ENCODE assay signal across 9 cellular contexts in the genomic region with DNA sequence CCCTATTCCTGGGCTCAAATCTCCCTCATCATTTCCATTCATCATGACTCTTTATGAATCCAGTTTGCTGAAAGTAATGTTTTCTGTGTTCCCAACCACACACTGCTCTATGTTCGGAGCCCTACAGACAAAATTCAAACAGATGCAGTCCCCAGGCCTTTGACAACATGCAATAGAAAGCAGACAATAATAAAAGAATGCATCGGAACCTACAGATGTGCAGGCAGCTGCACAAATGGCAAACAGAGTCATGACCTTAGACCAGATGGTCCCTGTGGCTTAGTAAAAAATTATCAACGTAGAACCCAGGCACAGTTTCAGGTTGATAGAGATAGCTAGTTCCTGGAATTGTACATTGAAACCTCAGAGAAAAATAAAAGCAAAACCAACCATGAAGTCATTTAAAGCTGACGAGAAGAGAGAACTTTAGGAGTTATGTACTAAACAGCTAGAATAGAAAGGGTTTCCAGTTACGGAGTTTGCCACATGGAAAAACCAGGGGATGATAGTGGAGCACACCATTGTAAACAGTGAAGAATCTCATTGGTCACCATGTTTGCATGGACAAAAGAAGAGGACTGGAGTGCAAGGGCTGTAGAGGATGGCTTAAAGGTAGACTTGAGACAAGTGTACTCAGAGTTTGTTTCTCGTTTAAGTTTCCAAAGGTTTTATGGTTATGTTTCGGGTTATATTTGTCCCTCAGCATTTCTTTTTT. TPM values are rescaled to one million over a fixed set of nuclear protein-coding genes. Genes with fewer than 3 reads are reported as not detected.
DNase-seq lines count a peak whose midpoint lies in the region; ATAC-seq and TF ChIP-seq lines count a peak whose summit lies in the region.
"Had no signal": no experiment of that assay in that cellular context is flagged by ENCODE, and none has a peak within 500 bp of the region (broad histone marks: within the 10 kb centered on the region; RNA-seq: fewer than 3 reads in every experiment).

No MANE protein-coding gene starts in this region.

- intact Hi-C loops in activated CD4-positive, alpha-beta memory T cell treated with anti-CD3 and anti-CD28 coated beads for 36 hours (cut with micrococcal nuclease), result loop anchor here (1.0 to 5.0 kb wide), 14 partner anchors 23 to 1566 kb away; a partner anchor contains a TSS
- intact Hi-C loops in right cardiac atrium (cut with DNase I) (no loop called here), esophagus squamous epithelium (cut with DNase I) (no loop called here)

- 82% methylated on average over 7 of the region's 7 CpGs for WGBS in right cardiac atrium
- WGBS in esophagus squamous epithelium, 2 donors, result 75 to 78% methylated on average over 7 of the region's 7 CpGs

- POLR2A ChIA-PET in activated CD4-positive, alpha-beta memory T cell treated with anti-CD3 and anti-CD28 coated beads for 36 hours (lab: Charles Lee), result interaction anchor here (0.7 to 5.5 kb wide), 18 partner anchors 11 to 608 kb away, joined by 3 to 70 read pairs (median 4); a partner anchor contains a TSS

- no peaks in the 10 kb centered on the region for H3K36me3 ChIP-seq in CD4-positive, CD25-positive, alpha-beta regulatory T cell (ENCODE audit: control insufficient read depth, insufficient read depth, low read length)
- H3K36me3 ChIP-seq in esophagus squamous epithelium, result no peaks in the 10 kb centered on the region
- H3K36me3 ChIP-seq: thoracic aorta had no signal

- no peaks in the 10 kb centered on the region for H3K9me3 ChIP-seq in CD4-positive, CD25-positive, alpha-beta regulatory T cell (ENCODE audit: control insufficient read depth in 2 of 2, low read length in 2 of 2)
- H3K9me3 ChIP-seq in right cardiac atrium (ENCODE audit: control insufficient read depth, low read length), result no peaks in the 10 kb centered on the region
- H3K9me3 ChIP-seq in esophagus squamous epithelium, result no peaks in the 10 kb centered on the region
- H3K9me3 ChIP-seq: thoracic aorta had no signal

- ATAC-seq in CD4-positive, CD25-positive, alpha-beta regulatory T cell (ENCODE audit: low read depth in 2 of 2), result peak; percentile 61 to 66
- ATAC-seq in GM19328 (IDR thresholded peaks at IDR 0.05; ENCODE audit: unreplicated experiment) (peak; percentile 50), HG03039 (IDR thresholded peaks at IDR 0.05; ENCODE audit: unreplicated experiment) (peak; percentile 72), right cardiac atrium (no peak)

- CTCF ChIA-PET in activated CD4-positive, alpha-beta memory T cell treated with anti-CD3 and anti-CD28 coated beads for 36 hours (lab: Charles Lee), result interaction anchor here (0.8 to 5.3 kb wide), 9 partner anchors 23 to 566 kb away, joined by 3 to 47 read pairs (median 4); a partner anchor contains a TSS

- H3K36me3 Mint-ChIP-seq in CD4-positive, CD25-positive, alpha-beta regulatory T cell, result peaks cover 3% of the 10 kb centered on the region
- no peaks in the 10 kb centered on the region for H3K36me3 Mint-ChIP-seq in activated CD4-positive, alpha-beta memory T cell treated with anti-CD3 and anti-CD28 coated beads for 36 hours

- H3K4me1 ChIP-seq in CD4-positive, CD25-positive, alpha-beta regulatory T cell (ENCODE audit: control insufficient read depth, insufficient read depth, low read length, poor library complexity, severe bottlenecking), result peaks cover 70% of the 10 kb centered on the region
- peaks cover 3% of the 10 kb centered on the region for H3K4me1 ChIP-seq in right cardiac atrium (ENCODE audit: control insufficient read depth, insufficient read depth, low read length)
- H3K4me1 ChIP-seq in esophagus squamous epithelium, result peaks cover 0 to 11% (median 7%) of the 10 kb centered on the region in 3 donors

- TF ChIP-seq POLR2A in esophagus squamous epithelium (IDR thresholded peaks at IDR 0.05), result no peak

- H3K27me3 Mint-ChIP-seq in CD4-positive, CD25-positive, alpha-beta regulatory T cell, result peaks cover 4% of the 10 kb centered on the region
- H3K27me3 Mint-ChIP-seq in activated CD4-positive, alpha-beta memory T cell treated with anti-CD3 and anti-CD28 coated beads for 36 hours, result no peaks in the 10 kb centered on the region

- H3K27ac Mint-ChIP-seq in CD4-positive, CD25-positive, alpha-beta regulatory T cell, result peak overlapping the region; percentile 99 to 100 (median 99)
- H3K27ac Mint-ChIP-seq in activated CD4-positive, alpha-beta memory T cell treated with anti-CD3 and anti-CD28 coated beads for 36 hours, result peak overlapping the region; percentile 99

- no peaks in the 10 kb centered on the region for H3K9me3 Mint-ChIP-seq in CD4-positive, CD25-positive, alpha-beta regulatory T cell
- no peaks in the 10 kb centered on the region for H3K9me3 Mint-ChIP-seq in activated CD4-positive, alpha-beta memory T cell treated with anti-CD3 and anti-CD28 coated beads for 36 hours

- H3K4me3 Mint-ChIP-seq in CD4-positive, CD25-positive, alpha-beta regulatory T cell, result peak overlapping the region; percentile 80 to 93 (median 90)
- H3K4me3 Mint-ChIP-seq in activated CD4-positive, alpha-beta memory T cell treated with anti-CD3 and anti-CD28 coated beads for 36 hours, result peak overlapping the region; percentile 82

- H3K27me3 ChIP-seq in CD4-positive, CD25-positive, alpha-beta regulatory T cell (ENCODE audit: control insufficient read depth, insufficient read depth, low read length), result no peaks in the 10 kb centered on the region
- no peaks in the 10 kb centered on the region for H3K27me3 ChIP-seq in right cardiac atrium (ENCODE audit: control insufficient read depth, insufficient read depth)
- H3K27me3 ChIP-seq in esophagus squamous epithelium, result no peaks in the 10 kb centered on the region

- peak overlapping the region; percentile 85 for H3K4me3 ChIP-seq in CD4-positive, CD25-positive, alpha-beta regulatory T cell (ENCODE audit: low read depth, low read length)
- H3K4me3 ChIP-seq in right cardiac atrium (ENCODE audit: low read length) (no peak overlapping the region), esophagus squamous epithelium (no peak overlapping the region)
- H3K4me3 ChIP-seq: thoracic aorta had no signal

- peak overlapping the region; percentile 81 for H3K27ac ChIP-seq in CD4-positive, CD25-positive, alpha-beta regulatory T cell (ENCODE audit: insufficient read depth, low read length, poor library complexity, severe bottlenecking)
- no peak overlapping the region for H3K27ac ChIP-seq in right cardiac atrium (ENCODE audit: low read length)
- peak overlapping the region in 1 of 4 donors; percentile 14 for H3K27ac ChIP-seq in esophagus squamous epithelium
- H3K27ac ChIP-seq: thoracic aorta had no signal

- H3K4me1 Mint-ChIP-seq in CD4-positive, CD25-positive, alpha-beta regulatory T cell, result peaks cover 25 to 76% (median 55%) of the 10 kb centered on the region in 4 donors
- peaks cover 77% of the 10 kb centered on the region for H3K4me1 Mint-ChIP-seq in activated CD4-positive, alpha-beta memory T cell treated with anti-CD3 and anti-CD28 coated beads for 36 hours (ENCODE audit: low read depth)

- TF ChIP-seq CTCF in esophagus squamous epithelium (IDR thresholded peaks at IDR 0.05), result no peak

- peak in 2 of 3 donors; percentile 19 to 93 for DNase-seq in CD4-positive, CD25-positive, alpha-beta regulatory T cell
- peak; percentile 48 for DNase-seq in activated CD4-positive, alpha-beta memory T cell treated with anti-CD3 and anti-CD28 coated beads for 36 hours
- no peak for DNase-seq in right cardiac atrium
- DNase-seq in AML-193 (lab: John Stamatoyannopoulos, UW), result no peak
- DNase-seq in esophagus squamous epithelium (lab: John Stamatoyannopoulos, UW), result no peak
- no peak for DNase-seq in anterior cingulate cortex (lab: John Stamatoyannopoulos, UW)

RNA-seq across cellular contexts. Expression of a gene that starts 23.2 kb away (rescaled TPM):
- 64.2 TPM for total RNA-seq in CD4-positive, CD25-positive, alpha-beta regulatory T cell
- 10 to 100 TPM; 14.1 to 21.4 (median 17.3) TPM for polyA plus RNA-seq in CD4-positive, CD25-positive, alpha-beta regulatory T cell
- total RNA-seq in activated CD4-positive, alpha-beta memory T cell treated with anti-CD3 and anti-CD28 coated beads for 36 hours, result 10 to 100 TPM; 24.8 to 25.0 TPM
- total RNA-seq in right cardiac atrium, result 10 to 100 TPM; 41.9 to 59.3 (median 50.5) TPM
- polyA plus RNA-seq in right cardiac atrium, result 20.6 TPM
- total RNA-seq in esophagus squamous epithelium, result 10 to 100 TPM in 2 of 4 donors, 1 to 10 TPM in 2; 4.7 to 18.7 (median 10.3) TPM

Comparison
In these comparisons a context has a peak if more than half of its experiments do, and no peak if none do; other contexts are left out.
1. ATAC-seq: peak in CD4-positive, CD25-positive, alpha-beta regulatory T cell (2 of 2), GM19328 (single experiment) and HG03039 (single experiment); none in right cardiac atrium (0 of 2).
2. DNase-seq: peak in CD4-positive, CD25-positive, alpha-beta regulatory T cell (2 of 3) and activated CD4-positive, alpha-beta memory T cell treated with anti-CD3 and anti-CD28 coated beads for 36 hours (single experiment); none in right cardiac atrium (0 of 3), AML-193 (0 of 2), esophagus squamous epithelium (single experiment) and anterior cingulate cortex (0 of 58).